ENCODE assay signal across 8 cellular contexts in the genomic region with DNA sequence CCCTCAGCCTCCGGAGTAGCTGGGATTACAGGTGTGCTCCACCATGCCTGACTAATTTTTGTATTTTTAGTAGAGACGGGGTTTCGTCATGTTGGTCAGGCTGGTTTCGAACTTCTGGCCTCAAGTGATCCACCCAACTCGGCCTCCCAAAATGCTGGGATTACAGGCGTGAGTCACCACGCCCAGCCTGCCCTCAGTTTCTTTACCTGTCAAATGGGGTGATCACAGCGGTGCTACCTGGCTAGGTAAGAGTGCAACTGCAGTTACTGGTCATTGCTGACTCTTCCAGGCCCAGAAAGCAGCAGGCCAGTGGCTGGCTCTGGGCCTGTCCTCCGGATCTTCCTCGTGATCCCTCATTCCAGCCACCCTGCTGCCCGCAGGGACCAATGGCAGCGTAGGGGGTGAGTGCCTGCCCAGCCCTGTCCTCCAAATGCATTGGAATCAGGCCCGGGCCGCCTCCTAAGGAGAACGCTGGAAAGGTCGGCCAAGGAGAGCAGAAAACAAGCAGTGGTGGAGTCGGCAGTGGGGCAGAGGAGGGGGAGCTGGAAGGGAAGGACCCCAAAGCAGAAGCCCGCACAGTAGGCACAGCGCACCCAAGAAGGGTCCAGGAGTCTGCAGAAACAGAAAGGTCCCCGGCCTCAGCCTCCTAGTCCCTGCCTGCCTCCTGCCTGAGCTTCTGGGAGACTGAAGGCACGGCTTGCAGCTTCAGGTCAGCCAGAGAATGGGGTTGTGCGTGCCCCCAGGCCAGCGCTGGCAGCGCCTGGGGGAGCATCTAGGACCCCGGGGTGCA. TPM values are rescaled to one million over a fixed set of nuclear protein-coding genes. Genes with fewer than 3 reads are reported as not detected.
DNase-seq lines count a peak whose midpoint lies in the region; ATAC-seq and TF ChIP-seq lines count a peak whose summit lies in the region.

No MANE protein-coding gene starts in this region.

- BruUV-seq in OCI-LY7 (replicated peaks; lab: Mats Ljungman, UMichigan), result no TSS peak

- no peak overlapping the region for H3K27ac ChIP-seq in OCI-LY7 (ENCODE audit: low read depth, low read length, poor library complexity, severe bottlenecking)

- H3K27me3 Mint-ChIP-seq in endothelial cell (ENCODE audit: unreplicated experiment), result peaks cover 9% of the 10 kb centered on the region
- H3K27me3 Mint-ChIP-seq in naive B cell, result peaks cover 0 to 3% (median 0%) of the 10 kb centered on the region in 3 donors

- POLR2A ChIA-PET in AG04449 (lab: Yijun Ruan, JAX) (interaction anchor here (0.5 kb wide), 1 partner anchor 131 kb away, joined by 4 read pairs; no protein-coding TSS in a partner anchor), OCI-LY7 (lab: Charles Lee) (interaction anchor here (0.9 to 1.2 kb wide), 2 partner anchors 13 to 59 kb away, joined by 3 to 7 read pairs; no protein-coding TSS in a partner anchor)

- no peaks in the 10 kb centered on the region for H4K20me1 ChIP-seq in OCI-LY7 (ENCODE audit: insufficient read depth, low read length)

- no peaks in the 10 kb centered on the region for H3K9me3 Mint-ChIP-seq in endothelial cell (ENCODE audit: unreplicated experiment)
- no peaks in the 10 kb centered on the region for H3K9me3 Mint-ChIP-seq in naive B cell

- H3K4me3 Mint-ChIP-seq in endothelial cell (ENCODE audit: unreplicated experiment) (peak overlapping the region; percentile 97), naive B cell (peak overlapping the region; percentile 89 to 100 (median 95))

- H3K36me3 Mint-ChIP-seq in endothelial cell (ENCODE audit: low read depth, unreplicated experiment) (no peaks in the 10 kb centered on the region), naive B cell (no peaks in the 10 kb centered on the region)

- peaks cover 30% of the 10 kb centered on the region for H3K4me1 ChIP-seq in OCI-LY7 (ENCODE audit: insufficient read depth, low read length, poor library complexity, severe bottlenecking)

- H3K4me3 ChIP-seq in AG04449 (ENCODE audit: low read depth, low read length) (peak overlapping the region; percentile 75), OCI-LY7 (ENCODE audit: low read depth, low read length, poor library complexity, severe bottlenecking) (peak overlapping the region; percentile 70)

- no peaks in the 10 kb centered on the region for H3K36me3 ChIP-seq in OCI-LY7 (ENCODE audit: insufficient read depth, low read length)

- TF ChIP-seq CTCF in AG04449 (IDR thresholded peaks at IDR 0.05; ENCODE audit: insufficient read depth, low read length, missing control alignments) (no peak), OCI-LY7 (conservative IDR thresholded peaks at IDR 0.05; ENCODE audit: low read length) (no peak), endothelial cell (IDR thresholded peaks at IDR 0.05; ENCODE audit: unreplicated experiment) (no peak), omental fat pad (IDR thresholded peaks at IDR 0.05) (no peak)

- H3K9me3 ChIP-seq in OCI-LY7 (ENCODE audit: low read length), result no peaks in the 10 kb centered on the region

- peak overlapping the region; percentile 40; the same call in 1 of the 2 replicates for H2AFZ ChIP-seq in OCI-LY7 (ENCODE audit: low read length)

- H3K4me1 Mint-ChIP-seq in endothelial cell (ENCODE audit: unreplicated experiment) (peaks cover 27% of the 10 kb centered on the region), naive B cell (peaks cover 25 to 35% (median 26%) of the 10 kb centered on the region in 3 donors)

- intact Hi-C loops in OCI-LY7 (cut with micrococcal nuclease; ENCODE audit: unreplicated experiment), result loop anchor here (5.0 kb wide), 1 partner anchor 61 kb away; the partner anchor contains the start of gene BST2

- CTCF ChIA-PET in AG04449 (lab: Yijun Ruan, JAX), result interaction anchor here (1.0 to 4.1 kb wide), 7 partner anchors 10 to 126 kb away, joined by 3 to 15 read pairs (median 5); partner anchors contain the start of gene PGLS
- CTCF ChIA-PET in OCI-LY7 (lab: Charles Lee; ENCODE audit: unreplicated experiment), result no interaction called here

- no peak for ATAC-seq in naive B cell (ENCODE audit: low read depth in 2 of 2)
- no peak for ATAC-seq in GM18520 (IDR thresholded peaks at IDR 0.05; ENCODE audit: unreplicated experiment)
- no peak for ATAC-seq in omental fat pad (ENCODE audit: low FRiP score)

- no peaks in the 10 kb centered on the region for H3K9me2 ChIP-seq in OCI-LY7 (ENCODE audit: insufficient read depth, low read length)

- H3K4me2 ChIP-seq in OCI-LY7 (ENCODE audit: low read length), result peak overlapping the region; percentile 82

- H3K79me2 ChIP-seq in OCI-LY7 (ENCODE audit: insufficient read depth, low read depth, low read length), result no peaks in the 10 kb centered on the region

- no peak for DNase-seq in AG04449 (ENCODE audit: low read depth, low spot score)
- no peak for DNase-seq in OCI-LY7 (ENCODE audit: low spot score)
- DNase-seq in endothelial cell (ENCODE audit: low spot score), result no peak
- no peak for DNase-seq in naive B cell
- no peak for DNase-seq in stimulated activated CD4-positive, alpha-beta T cell treated with anti-CD3 and anti-CD28 coated beads, Interleukin-4, amount 100 ng/mL, for 4 hours
- no peak for DNase-seq in omental fat pad (ENCODE audit: low spot score)
- DNase-seq in germinal center (ENCODE audit: low spot score), result no peak

- H3K27ac Mint-ChIP-seq in endothelial cell (ENCODE audit: unreplicated experiment) (peak overlapping the region; percentile 91), naive B cell (peak overlapping the region in 4 of 6 donors; percentile 37 to 94 (median 74))

RNA-seq across cellular contexts. Expression of gene SLC27A1, which starts 1.8 kb away (rescaled TPM):
- 2.5 and 3.3 TPM in 2 replicates for total RNA-seq in OCI-LY7 (2014; rRNA removed; shearing (Covaris generic))
- total RNA-seq in OCI-LY7 (2022) (2.7 and 3.2 TPM in 2 replicates), endothelial cell (ENCODE audit: unreplicated experiment) (30.2 TPM), omental fat pad (10 to 100 TPM; 26.6 to 52.8 (median 40.4) TPM)
- polyA plus RNA-seq in naive B cell (ENCODE audit: low read depth in 6 of 6), result 1 to 10 TPM in 5 of 6 donors, not detected in 1; 1.3 to 3.1 (median 2.3) TPM

RNA-seq across cellular contexts. Expression of gene NXNL1, which starts 7.8 kb away (rescaled TPM):
- total RNA-seq in OCI-LY7 (2014; rRNA removed; shearing (Covaris generic)), result not detected in 2 replicates
- total RNA-seq in OCI-LY7 (2022), result not detected in 2 replicates
- not detected for total RNA-seq in endothelial cell (ENCODE audit: unreplicated experiment)
- polyA plus RNA-seq in naive B cell (ENCODE audit: low read depth in 6 of 6), result not detected
- not detected for total RNA-seq in omental fat pad

RNA-seq across cellular contexts. Expression of gene TMEM221, which starts 20.0 kb away (rescaled TPM):
- total RNA-seq in OCI-LY7 (2014; rRNA removed; shearing (Covaris generic)), result not detected in 2 replicates
- total RNA-seq in OCI-LY7 (2022), result not detected in 2 replicates
- total RNA-seq in endothelial cell (ENCODE audit: unreplicated experiment), result 1.4 TPM
- polyA plus RNA-seq in naive B cell (ENCODE audit: low read depth in 6 of 6), result under 1 TPM in 1 of 6 donors, not detected in 5; 0.52 TPM
- 1 to 10 TPM in 1 of 4 donors, under 1 TPM in 2, not detected in 1; 0.38 to 1.9 (median 0.46) TPM for total RNA-seq in omental fat pad

RNA-seq across cellular contexts. Expression of gene PGLS, which starts 43.0 kb away (rescaled TPM):
- 86.5 and 107 TPM in 2 replicates for total RNA-seq in OCI-LY7 (2014; rRNA removed; shearing (Covaris generic))
- total RNA-seq in OCI-LY7 (2022), result 146 and 158 TPM in 2 replicates
- 184 TPM for total RNA-seq in endothelial cell (ENCODE audit: unreplicated experiment)
- 10 to 100 TPM; 32.3 to 79.7 (median 73.0) TPM for polyA plus RNA-seq in naive B cell (ENCODE audit: low read depth in 6 of 6)
- total RNA-seq in omental fat pad, result 10 to 100 TPM; 57.8 to 92.5 (median 69.0) TPM

RNA-seq across cellular contexts. Expression of gene MVB12A, which starts 48.6 kb away (rescaled TPM):
- total RNA-seq in OCI-LY7 (2014; rRNA removed; shearing (Covaris generic)), result 47.4 and 57.3 TPM in 2 replicates
- total RNA-seq in OCI-LY7 (2022) (55.5 and 65.1 TPM in 2 replicates), endothelial cell (ENCODE audit: unreplicated experiment) (107 TPM), omental fat pad (10 to 100 TPM; 34.1 to 65.0 (median 45.9) TPM)
- polyA plus RNA-seq in naive B cell (ENCODE audit: low read depth in 6 of 6), result 10 to 100 TPM; 14.3 to 44.0 (median 25.0) TPM
